8 cellular contexts compared by ENCODE assay signal in the genomic region with DNA sequence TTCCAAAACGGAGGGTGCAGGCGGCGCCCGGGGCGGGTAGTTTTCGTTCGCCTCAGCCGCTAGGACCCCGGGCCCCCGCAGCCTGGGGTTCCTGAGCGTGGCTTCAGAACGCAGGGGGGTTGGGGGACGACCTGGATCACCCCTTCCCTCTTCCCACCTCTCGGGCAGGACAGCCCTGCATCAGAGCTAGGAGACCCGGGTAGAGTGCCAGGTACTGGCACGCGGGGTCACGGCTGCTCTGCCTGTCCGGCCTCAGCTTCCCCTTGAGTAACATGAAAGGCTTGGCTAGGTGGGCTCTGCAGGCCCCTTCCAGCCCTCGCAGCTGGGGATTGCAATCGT. TPM values are rescaled to one million over a fixed set of nuclear protein-coding genes. Genes with fewer than 3 reads are reported as not detected.
DNase-seq lines count a peak whose midpoint lies in the region; ATAC-seq, FAIRE-seq and TF ChIP-seq lines count a peak whose summit lies in the region.

No MANE protein-coding gene starts in this region.

- H3K4me3 ChIP-seq in GM12875 (ENCODE audit: low read depth, low read length) (peak overlapping the region; percentile 71), SK-N-MC (peak overlapping the region; percentile 99), fibroblast of mammary gland (ENCODE audit: control insufficient read depth, low read depth, low read length) (peak overlapping the region; percentile 92), rectal smooth muscle tissue (ENCODE audit: low read length) (peak overlapping the region; percentile 88)

- H3K9me3 Mint-ChIP-seq in activated naive CD4-positive, alpha-beta T cell treated with anti-CD3 and anti-CD28 coated beads, Interleukin-2, amount 50 U/mL, for 72 hours = no peaks in the 10 kb centered on the region

- no peak for TF ChIP-seq POLR2A in H54 (IDR thresholded peaks at IDR 0.05; ENCODE audit: low read depth, low read length)

- TF ChIP-seq CTCF in GM12875 (IDR thresholded peaks at IDR 0.05; ENCODE audit: borderline replicate concordance, insufficient read depth, low read depth, low read length) = no peak
- no peak for TF ChIP-seq CTCF in fibroblast of mammary gland (conservative IDR thresholded peaks at IDR 0.05; ENCODE audit: control insufficient read depth, insufficient read depth, low read depth, low read length)

- peak overlapping the region in 1 of 2 donors; percentile 93 for H3K27ac Mint-ChIP-seq in activated naive CD4-positive, alpha-beta T cell treated with anti-CD3 and anti-CD28 coated beads, Interleukin-2, amount 50 U/mL, for 72 hours

- H3K27me3 ChIP-seq in rectal smooth muscle tissue (ENCODE audit: control insufficient read depth, insufficient read depth, low read length) = no peaks in the 10 kb centered on the region

- DNase-seq in SK-N-MC (ENCODE audit: low read depth, low spot score) = no peak
- DNase-seq in fibroblast of mammary gland (ENCODE audit: low read depth) = no peak
- no peak for DNase-seq in H54 (ENCODE audit: insufficient read length, low spot score)
- DNase-seq in activated naive CD4-positive, alpha-beta T cell treated with anti-CD3 and anti-CD28 coated beads, Interleukin-2, amount 50 U/mL, for 72 hours (ENCODE audit: low spot score in 2 of 2) = no peak

- H3K36me3 Mint-ChIP-seq in activated naive CD4-positive, alpha-beta T cell treated with anti-CD3 and anti-CD28 coated beads, Interleukin-2, amount 50 U/mL, for 72 hours = peaks cover 0 to 5% of the 10 kb centered on the region in 2 donors

- no peaks in the 10 kb centered on the region for H3K9me3 ChIP-seq in SK-N-MC (ENCODE audit: low read depth, low read length)

- H3K9ac ChIP-seq in SK-N-MC (ENCODE audit: insufficient read length) (peak overlapping the region; percentile 87), rectal smooth muscle tissue (ENCODE audit: low read length) (peak overlapping the region; percentile 66)

- ATAC-seq in HG03045 (IDR thresholded peaks at IDR 0.05; ENCODE audit: unreplicated experiment) (no peak), GM18868 (IDR thresholded peaks at IDR 0.05; ENCODE audit: unreplicated experiment) (no peak)
- ATAC-seq in activated naive CD4-positive, alpha-beta T cell treated with anti-CD3 and anti-CD28 coated beads, Interleukin-2, amount 50 U/mL, for 72 hours = no peak

- H3K36me3 ChIP-seq in SK-N-MC (ENCODE audit: insufficient read depth, low read length) (no peaks in the 10 kb centered on the region), rectal smooth muscle tissue (ENCODE audit: control insufficient read depth, insufficient read depth, low read length) (no peaks in the 10 kb centered on the region)

- FAIRE-seq in H54 (lab: Jason Lieb, UNC) = no peak

- H3K27ac ChIP-seq in SK-N-MC (no peak overlapping the region), rectal smooth muscle tissue (ENCODE audit: low read depth, low read length) (peak overlapping the region; percentile 79)

- H3K4me1 ChIP-seq in rectal smooth muscle tissue (ENCODE audit: control insufficient read depth, insufficient read depth, low read length) = peaks cover 11% of the 10 kb centered on the region

RNA-seq across cellular contexts. Expression of a gene that starts 0.5 kb away (rescaled TPM):
- 10 to 100 TPM; 12.0 TPM for total RNA-seq in activated naive CD4-positive, alpha-beta T cell treated with anti-CD3 and anti-CD28 coated beads, Interleukin-2, amount 50 U/mL, for 72 hours

RNA-seq across cellular contexts. Expression of a gene that starts 0.7 kb away (rescaled TPM):
- 10 to 100 TPM; 26.9 to 28.3 TPM for total RNA-seq in activated naive CD4-positive, alpha-beta T cell treated with anti-CD3 and anti-CD28 coated beads, Interleukin-2, amount 50 U/mL, for 72 hours

RNA-seq across cellular contexts. Expression of a gene that starts 42.3 kb away (rescaled TPM):
- 10 to 100 TPM; 28.9 to 34.7 TPM for total RNA-seq in activated naive CD4-positive, alpha-beta T cell treated with anti-CD3 and anti-CD28 coated beads, Interleukin-2, amount 50 U/mL, for 72 hours
